3 cellular contexts compared by ENCODE assay signal in the genomic region with DNA sequence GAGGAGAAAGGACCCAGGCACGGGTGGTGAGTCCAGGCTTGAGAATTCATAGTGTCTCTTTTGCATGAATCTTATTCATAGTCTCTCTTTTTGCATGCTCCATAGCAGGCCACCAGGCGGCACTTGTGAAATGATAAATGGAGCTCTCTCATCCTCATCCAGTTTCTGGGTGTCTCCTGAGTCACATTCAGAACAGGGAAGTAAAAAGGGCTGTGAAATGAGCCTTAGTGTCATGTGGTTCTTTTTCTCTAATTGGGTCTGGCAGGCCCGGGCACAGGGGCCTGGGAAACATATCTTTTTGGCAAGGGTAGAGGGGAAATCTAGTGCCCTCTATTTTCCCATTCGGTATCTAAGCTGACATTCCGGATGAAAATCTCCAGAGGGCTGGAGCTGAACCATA.
TF ChIP-seq lines count a peak whose summit lies in the region.

No MANE protein-coding gene starts in this region.

TF ChIP-seq in GM23338, 12 proteins besides CTCF, POLR2A, EP300 and RAD21:
- no peak for TF ChIP-seq POLR2AphosphoS5 (IDR thresholded peaks at IDR 0.05; ENCODE audit: low read depth)
- TF ChIP-seq, protein P1, sequence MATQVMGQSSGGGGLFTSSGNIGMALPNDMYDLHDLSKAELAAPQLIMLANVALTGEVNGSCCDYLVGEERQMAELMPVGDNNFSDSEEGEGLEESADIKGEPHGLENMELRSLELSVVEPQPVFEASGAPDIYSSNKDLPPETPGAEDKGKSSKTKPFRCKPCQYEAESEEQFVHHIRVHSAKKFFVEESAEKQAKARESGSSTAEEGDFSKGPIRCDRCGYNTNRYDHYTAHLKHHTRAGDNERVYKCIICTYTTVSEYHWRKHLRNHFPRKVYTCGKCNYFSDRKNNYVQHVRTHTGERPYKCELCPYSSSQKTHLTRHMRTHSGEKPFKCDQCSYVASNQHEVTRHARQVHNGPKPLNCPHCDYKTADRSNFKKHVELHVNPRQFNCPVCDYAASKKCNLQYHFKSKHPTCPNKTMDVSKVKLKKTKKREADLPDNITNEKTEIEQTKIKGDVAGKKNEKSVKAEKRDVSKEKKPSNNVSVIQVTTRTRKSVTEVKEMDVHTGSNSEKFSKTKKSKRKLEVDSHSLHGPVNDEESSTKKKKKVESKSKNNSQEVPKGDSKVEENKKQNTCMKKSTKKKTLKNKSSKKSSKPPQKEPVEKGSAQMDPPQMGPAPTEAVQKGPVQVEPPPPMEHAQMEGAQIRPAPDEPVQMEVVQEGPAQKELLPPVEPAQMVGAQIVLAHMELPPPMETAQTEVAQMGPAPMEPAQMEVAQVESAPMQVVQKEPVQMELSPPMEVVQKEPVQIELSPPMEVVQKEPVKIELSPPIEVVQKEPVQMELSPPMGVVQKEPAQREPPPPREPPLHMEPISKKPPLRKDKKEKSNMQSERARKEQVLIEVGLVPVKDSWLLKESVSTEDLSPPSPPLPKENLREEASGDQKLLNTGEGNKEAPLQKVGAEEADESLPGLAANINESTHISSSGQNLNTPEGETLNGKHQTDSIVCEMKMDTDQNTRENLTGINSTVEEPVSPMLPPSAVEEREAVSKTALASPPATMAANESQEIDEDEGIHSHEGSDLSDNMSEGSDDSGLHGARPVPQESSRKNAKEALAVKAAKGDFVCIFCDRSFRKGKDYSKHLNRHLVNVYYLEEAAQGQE (IDR thresholded peaks at IDR 0.05; ENCODE audit: unreplicated experiment) = no peak
- TF ChIP-seq, protein P2, sequence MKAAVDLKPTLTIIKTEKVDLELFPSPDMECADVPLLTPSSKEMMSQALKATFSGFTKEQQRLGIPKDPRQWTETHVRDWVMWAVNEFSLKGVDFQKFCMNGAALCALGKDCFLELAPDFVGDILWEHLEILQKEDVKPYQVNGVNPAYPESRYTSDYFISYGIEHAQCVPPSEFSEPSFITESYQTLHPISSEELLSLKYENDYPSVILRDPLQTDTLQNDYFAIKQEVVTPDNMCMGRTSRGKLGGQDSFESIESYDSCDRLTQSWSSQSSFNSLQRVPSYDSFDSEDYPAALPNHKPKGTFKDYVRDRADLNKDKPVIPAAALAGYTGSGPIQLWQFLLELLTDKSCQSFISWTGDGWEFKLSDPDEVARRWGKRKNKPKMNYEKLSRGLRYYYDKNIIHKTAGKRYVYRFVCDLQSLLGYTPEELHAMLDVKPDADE (IDR thresholded peaks at IDR 0.05) = no peak
- no peak for TF ChIP-seq EZH2phosphoT487 (IDR thresholded peaks at IDR 0.05; ENCODE audit: unreplicated experiment)
- TF ChIP-seq EZH2 (IDR thresholded peaks at IDR 0.05; ENCODE audit: low read depth, unreplicated experiment) = no peak
- no peak for TF ChIP-seq JUNB (IDR thresholded peaks at IDR 0.05; ENCODE audit: unreplicated experiment)

TF ChIP-seq in HepG2, 621 proteins besides CTCF, POLR2A, EP300 and RAD21:
- peak; percentile 47; the same call in 1 of the 2 replicates for TF ChIP-seq ZFP90 (CRISPR knock-in tag; IDR thresholded peaks at IDR 0.05; ENCODE audit: borderline replicate concordance)
- peak; percentile 63 for TF ChIP-seq SMC3 (IDR thresholded peaks at IDR 0.05; ENCODE audit: low read length)
- TF ChIP-seq STAG1 (CRISPR knock-in tag; IDR thresholded peaks at IDR 0.05) = peak; percentile 52
- no peak for TF ChIP-seq ZNF382 (CRISPR knock-in tag; IDR thresholded peaks at IDR 0.05; ENCODE audit: borderline replicate concordance)

TF ChIP-seq in HEK293T, 16 proteins besides CTCF, POLR2A, EP300 and RAD21:
- TF ChIP-seq FOXK2 (IDR thresholded peaks at IDR 0.05) (no peak), HDGF (IDR thresholded peaks at IDR 0.05; ENCODE audit: borderline replicate concordance) (no peak), LEF1 (IDR thresholded peaks at IDR 0.05; ENCODE audit: borderline replicate concordance) (no peak), ARNT (IDR thresholded peaks at IDR 0.05) (no peak), FOXM1 (IDR thresholded peaks at IDR 0.05; ENCODE audit: borderline replicate concordance) (no peak), ELF4 (IDR thresholded peaks at IDR 0.05) (no peak), CTBP1 (IDR thresholded peaks at IDR 0.05; ENCODE audit: borderline replicate concordance) (no peak), TARDBP (IDR thresholded peaks at IDR 0.05) (no peak), NFRKB (IDR thresholded peaks at IDR 0.05) (no peak)
- TF ChIP-seq, protein P3, sequence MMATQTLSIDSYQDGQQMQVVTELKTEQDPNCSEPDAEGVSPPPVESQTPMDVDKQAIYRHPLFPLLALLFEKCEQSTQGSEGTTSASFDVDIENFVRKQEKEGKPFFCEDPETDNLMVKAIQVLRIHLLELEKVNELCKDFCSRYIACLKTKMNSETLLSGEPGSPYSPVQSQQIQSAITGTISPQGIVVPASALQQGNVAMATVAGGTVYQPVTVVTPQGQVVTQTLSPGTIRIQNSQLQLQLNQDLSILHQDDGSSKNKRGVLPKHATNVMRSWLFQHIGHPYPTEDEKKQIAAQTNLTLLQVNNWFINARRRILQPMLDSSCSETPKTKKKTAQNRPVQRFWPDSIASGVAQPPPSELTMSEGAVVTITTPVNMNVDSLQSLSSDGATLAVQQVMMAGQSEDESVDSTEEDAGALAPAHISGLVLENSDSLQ (IDR thresholded peaks at IDR 0.05) = no peak
TF ChIP-seq in HEK293T: peak in this region for 0.
